Comparison of ENCODE assay signal across 11 cellular contexts in the genomic region with DNA sequence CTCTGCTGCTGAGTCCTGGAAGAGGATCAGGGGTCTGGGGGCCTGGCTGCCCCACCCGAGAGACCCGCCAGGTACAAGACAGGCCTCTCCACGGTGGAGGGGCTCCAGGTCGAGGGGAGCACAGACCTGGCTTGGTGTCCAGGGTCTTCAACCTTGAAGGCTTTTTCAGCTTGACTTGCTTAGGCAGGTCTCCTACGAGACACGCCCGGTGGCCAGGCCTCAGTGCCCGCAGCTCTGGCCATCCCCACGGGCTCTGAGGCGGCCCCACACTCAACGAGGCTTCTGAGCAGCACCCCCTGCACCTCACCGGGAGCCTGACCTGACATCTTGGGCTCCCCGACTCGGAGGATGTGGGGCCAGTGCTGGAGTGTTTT. TPM values are rescaled to one million over a fixed set of nuclear protein-coding genes. Genes with fewer than 3 reads are reported as not detected.
DNase-seq lines count a peak whose midpoint lies in the region; ATAC-seq and TF ChIP-seq lines count a peak whose summit lies in the region.
"Had no signal": no experiment of that assay in that cellular context is flagged by ENCODE, and none has a peak within 500 bp of the region (broad histone marks: within the 10 kb centered on the region; RNA-seq: fewer than 3 reads in every experiment).

No MANE protein-coding gene starts in this region.

- H3K79me2 ChIP-seq in Karpas-422 (ENCODE audit: low read length), result no peaks in the 10 kb centered on the region
- H3K79me2 ChIP-seq: hepatocyte had no signal

- H3K4me1 ChIP-seq in Karpas-422 (ENCODE audit: low read length) (peaks cover 42% of the 10 kb centered on the region), colonic mucosa (peaks cover 7% of the 10 kb centered on the region), testis (peaks cover 6% of the 10 kb centered on the region)
- H3K4me1 ChIP-seq: HAP-1 had no signal

- no peak for DNase-seq in activated CD4-positive, alpha-beta T cell treated with anti-CD3 and anti-CD28 coated beads, Interleukin-2, amount 10 ng/mL, durations not matched to agents 24 days and 14 days
- no peak for DNase-seq in activated CD4-positive, alpha-beta T cell treated with anti-CD3 and anti-CD28 coated beads, Interleukin-2, amount 50 U/mL, for 1 hour
- DNase-seq in Karpas-422 (no peak), colonic mucosa (no peak), testis (no peak), iPS-NIHi7 (ENCODE audit: extremely low spot score) (no peak), NCI-H1930 (lab: John Stamatoyannopoulos, UW) (no peak)
- DNase-seq: NCI-H1417 treated with DMSO at 0.1 percent for 48 hours had no signal

- TF ChIP-seq POLR2A in testis (IDR thresholded peaks at IDR 0.05), result no peak

- H3K4me3 Mint-ChIP-seq in activated CD4-positive, alpha-beta T cell treated with anti-CD3 and anti-CD28 coated beads, Interleukin-2, amount 10 ng/mL, durations not matched to agents 24 days and 14 days, result peak overlapping the region; percentile 88
- H3K4me3 Mint-ChIP-seq in stimulated activated memory B cell treated with anti-CD40 and anti-IgM and Interleukin-4, amounts not matched to agents 10 μg/mL and 1 μg/mL and 100 μg/mL, for 72 hours, result peak overlapping the region; percentile 78

- no peaks in the 10 kb centered on the region for H3K27me3 ChIP-seq in Karpas-422 (ENCODE audit: low read length)
- no peaks in the 10 kb centered on the region for H3K27me3 ChIP-seq in colonic mucosa
- no peaks in the 10 kb centered on the region for H3K27me3 ChIP-seq in testis
- H3K27me3 ChIP-seq: hepatocyte had no signal

- H3K27ac Mint-ChIP-seq in activated CD4-positive, alpha-beta T cell treated with anti-CD3 and anti-CD28 coated beads, Interleukin-2, amount 10 ng/mL, durations not matched to agents 24 days and 14 days, result peak overlapping the region; percentile 78
- peak overlapping the region; percentile 87 for H3K27ac Mint-ChIP-seq in stimulated activated memory B cell treated with anti-CD40 and anti-IgM and Interleukin-4, amounts not matched to agents 10 μg/mL and 1 μg/mL and 100 μg/mL, for 72 hours

- H3K27me3 Mint-ChIP-seq in activated CD4-positive, alpha-beta T cell treated with anti-CD3 and anti-CD28 coated beads, Interleukin-2, amount 10 ng/mL, durations not matched to agents 24 days and 14 days, result no peaks in the 10 kb centered on the region
- H3K27me3 Mint-ChIP-seq in stimulated activated memory B cell treated with anti-CD40 and anti-IgM and Interleukin-4, amounts not matched to agents 10 μg/mL and 1 μg/mL and 100 μg/mL, for 72 hours, result no peaks in the 10 kb centered on the region

- H3K36me3 ChIP-seq in Karpas-422 (ENCODE audit: insufficient read depth, low read length), result no peaks in the 10 kb centered on the region
- H3K36me3 ChIP-seq in colonic mucosa, result no peaks in the 10 kb centered on the region
- no peaks in the 10 kb centered on the region for H3K36me3 ChIP-seq in testis (ENCODE audit: low read depth, missing control alignments)
- H3K36me3 ChIP-seq: HAP-1 had no signal

- 65 to 82% methylated on average over 9 to 14 of the region's 14 CpGs for WGBS in testis, 2 donors

- 0 out of 2 replicates have a peak, but pooled peaks cover 5% of the 10 kb centered on the region for H4K20me1 ChIP-seq in Karpas-422 (ENCODE audit: insufficient read depth, low read depth, low read length)

- peaks cover 8% of the 10 kb centered on the region for H3K4me1 Mint-ChIP-seq in activated CD4-positive, alpha-beta T cell treated with anti-CD3 and anti-CD28 coated beads, Interleukin-2, amount 10 ng/mL, durations not matched to agents 24 days and 14 days
- H3K4me1 Mint-ChIP-seq in stimulated activated memory B cell treated with anti-CD40 and anti-IgM and Interleukin-4, amounts not matched to agents 10 μg/mL and 1 μg/mL and 100 μg/mL, for 72 hours, result peaks cover 50% of the 10 kb centered on the region

- H3K27ac ChIP-seq in Karpas-422 (ENCODE audit: low read length) (no peak overlapping the region), colonic mucosa (no peak overlapping the region), testis (no peak overlapping the region)
- H3K27ac ChIP-seq: hepatocyte had no signal

- no peak for ATAC-seq in stimulated activated memory B cell treated with anti-CD40 and anti-IgM and Interleukin-4, amounts not matched to agents 10 μg/mL and 1 μg/mL and 100 μg/mL, for 72 hours

- TF ChIP-seq CTCF in colonic mucosa (IDR thresholded peaks at IDR 0.05) (no peak), testis (IDR thresholded peaks at IDR 0.05) (no peak)

- intact Hi-C loops in activated CD4-positive, alpha-beta T cell treated with anti-CD3 and anti-CD28 coated beads, Interleukin-2, amount 10 ng/mL, durations not matched to agents 24 days and 14 days (cut with micrococcal nuclease), result loop anchor here (1.0 kb wide), 1 partner anchor 13 kb away; the partner anchor contains the start of gene DENND6B
- intact Hi-C loops in colonic mucosa (cut with DNase I) (no loop called here), testis (cut with DNase I; ENCODE audit: low total_unique reads) (no loop called here)

- no peaks in the 10 kb centered on the region for H3K9me2 ChIP-seq in Karpas-422 (replicated peaks; ENCODE audit: insufficient read depth, low read length)

- peak overlapping the region; percentile 61; the same call in 1 of the 2 replicates for H3K4me3 ChIP-seq in Karpas-422 (ENCODE audit: low read length)
- peak overlapping the region; percentile 8 for H3K4me3 ChIP-seq in colonic mucosa
- H3K4me3 ChIP-seq in testis, result no peak overlapping the region
- H3K4me3 ChIP-seq: HAP-1, hepatocyte had no signal

- peak overlapping the region; percentile 76; the same call in 1 of the 2 replicates for H2AFZ ChIP-seq in Karpas-422 (ENCODE audit: low read length)
- H2AFZ ChIP-seq: hepatocyte had no signal

- H3K36me3 Mint-ChIP-seq in activated CD4-positive, alpha-beta T cell treated with anti-CD3 and anti-CD28 coated beads, Interleukin-2, amount 10 ng/mL, durations not matched to agents 24 days and 14 days (ENCODE audit: low read depth), result no peaks in the 10 kb centered on the region
- H3K36me3 Mint-ChIP-seq in stimulated activated memory B cell treated with anti-CD40 and anti-IgM and Interleukin-4, amounts not matched to agents 10 μg/mL and 1 μg/mL and 100 μg/mL, for 72 hours, result no peaks in the 10 kb centered on the region

- no peaks in the 10 kb centered on the region for H3K9me3 Mint-ChIP-seq in activated CD4-positive, alpha-beta T cell treated with anti-CD3 and anti-CD28 coated beads, Interleukin-2, amount 10 ng/mL, durations not matched to agents 24 days and 14 days
- no peaks in the 10 kb centered on the region for H3K9me3 Mint-ChIP-seq in stimulated activated memory B cell treated with anti-CD40 and anti-IgM and Interleukin-4, amounts not matched to agents 10 μg/mL and 1 μg/mL and 100 μg/mL, for 72 hours

- H3K9me3 ChIP-seq in Karpas-422 (ENCODE audit: low read length) (no peaks in the 10 kb centered on the region), colonic mucosa (no peaks in the 10 kb centered on the region), testis (no peaks in the 10 kb centered on the region)
- H3K9me3 ChIP-seq: HAP-1 had no signal

- H3K4me2 ChIP-seq in Karpas-422 (ENCODE audit: low read depth, low read length, poor library complexity, severe bottlenecking), result peak overlapping the region; percentile 63
- H3K4me2 ChIP-seq: hepatocyte had no signal

- H3K9ac ChIP-seq in Karpas-422 (ENCODE audit: low read length) (peak overlapping the region; percentile 63), colonic mucosa (ENCODE audit: low read depth in 2 of 2, low read length in 2 of 2) (peak overlapping the region; percentile 51 to 56)

RNA-seq across cellular contexts. Expression of gene PLXNB2, which starts 6.6 kb away (rescaled TPM):
- total RNA-seq in activated CD4-positive, alpha-beta T cell treated with anti-CD3 and anti-CD28 coated beads, Interleukin-2, amount 10 ng/mL, durations not matched to agents 24 days and 14 days, result 9.0 and 9.5 TPM in 2 replicates
- 2.6 and 7.8 TPM in 2 replicates for total RNA-seq in Karpas-422 (2014; rRNA removed; shearing (Covaris generic); ENCODE audit: low replicate concordance)
- total RNA-seq in colonic mucosa (100 to 1,000 TPM; 270 to 339 TPM), testis (100 to 1,000 TPM; 219 to 243 TPM)
- 98.0 TPM for polyA plus RNA-seq in testis (ENCODE audit: insufficient read depth, low read depth, low replicate concordance)

RNA-seq across cellular contexts. Expression of gene DENND6B, which starts 12.7 kb away (rescaled TPM):
- 1.4 and 2.2 TPM in 2 replicates for total RNA-seq in activated CD4-positive, alpha-beta T cell treated with anti-CD3 and anti-CD28 coated beads, Interleukin-2, amount 10 ng/mL, durations not matched to agents 24 days and 14 days
- 0.90 and 2.7 TPM in 2 replicates for total RNA-seq in Karpas-422 (2014; rRNA removed; shearing (Covaris generic); ENCODE audit: low replicate concordance)
- total RNA-seq in colonic mucosa (1 to 10 TPM; 2.4 to 4.0 TPM), testis (10 to 100 TPM; 17.1 to 18.0 TPM)
- polyA plus RNA-seq in testis (ENCODE audit: insufficient read depth, low read depth, low replicate concordance), result 22.0 TPM

RNA-seq across cellular contexts. Expression of gene PPP6R2, which starts 29.1 kb away (rescaled TPM):
- 44.0 and 44.1 TPM in 2 replicates for total RNA-seq in activated CD4-positive, alpha-beta T cell treated with anti-CD3 and anti-CD28 coated beads, Interleukin-2, amount 10 ng/mL, durations not matched to agents 24 days and 14 days
- total RNA-seq in Karpas-422 (2014; rRNA removed; shearing (Covaris generic); ENCODE audit: low replicate concordance), result 32.9 and 78.0 TPM in 2 replicates
- total RNA-seq in colonic mucosa, result 10 to 100 TPM; 34.1 to 55.9 TPM
- total RNA-seq in testis, result 100 to 1,000 TPM; 138 to 142 TPM
- 123 TPM for polyA plus RNA-seq in testis (ENCODE audit: insufficient read depth, low read depth, low replicate concordance)

RNA-seq across cellular contexts. Expression of gene MAPK11, which starts 43.9 kb away (rescaled TPM):
- total RNA-seq in activated CD4-positive, alpha-beta T cell treated with anti-CD3 and anti-CD28 coated beads, Interleukin-2, amount 10 ng/mL, durations not matched to agents 24 days and 14 days, result 27.8 and 29.0 TPM in 2 replicates
- total RNA-seq in Karpas-422 (2014; rRNA removed; shearing (Covaris generic); ENCODE audit: low replicate concordance), result 6.4 and 15.8 TPM in 2 replicates
- 1 to 10 TPM; 1.3 to 1.9 TPM for total RNA-seq in colonic mucosa
- 10 to 100 TPM in 1 of 2 donors, 1 to 10 TPM in 1; 8.3 to 10.7 TPM for total RNA-seq in testis
- 6.4 TPM for polyA plus RNA-seq in testis (ENCODE audit: insufficient read depth, low read depth, low replicate concordance)

RNA-seq across cellular contexts. Expression of gene MAPK12, which starts 52.6 kb away (rescaled TPM):
- total RNA-seq in activated CD4-positive, alpha-beta T cell treated with anti-CD3 and anti-CD28 coated beads, Interleukin-2, amount 10 ng/mL, durations not matched to agents 24 days and 14 days, result 20.1 and 21.5 TPM in 2 replicates
- 45.4 and 110 TPM in 2 replicates for total RNA-seq in Karpas-422 (2014; rRNA removed; shearing (Covaris generic); ENCODE audit: low replicate concordance)
- 1 to 10 TPM; 2.0 to 2.6 TPM for total RNA-seq in colonic mucosa
- total RNA-seq in testis, result 10 to 100 TPM; 22.3 to 25.1 TPM
- polyA plus RNA-seq in testis (ENCODE audit: insufficient read depth, low read depth, low replicate concordance), result 9.1 TPM

Comparison
In these comparisons a context has a peak if more than half of its experiments do, and no peak if none do; other contexts are left out.
1. H3K4me3 ChIP-seq: peak in Karpas-422 (single experiment) and colonic mucosa (single experiment); none in testis (0 of 2).
2. RNA of gene PLXNB2, which starts 6.6 kb away (total RNA-seq): 270 to 339 TPM in colonic mucosa and 219 to 243 TPM in testis; 9.0 to 9.5 TPM in activated CD4-positive, alpha-beta T cell treated with anti-CD3 and anti-CD28 coated beads, Interleukin-2, amount 10 ng/mL, durations not matched to agents 24 days and 14 days and 2.6 to 7.8 TPM in Karpas-422; every median in the first group is over 10 times any median in the second.